ENCODE assay signal across 1 cellular context in the genomic region with DNA sequence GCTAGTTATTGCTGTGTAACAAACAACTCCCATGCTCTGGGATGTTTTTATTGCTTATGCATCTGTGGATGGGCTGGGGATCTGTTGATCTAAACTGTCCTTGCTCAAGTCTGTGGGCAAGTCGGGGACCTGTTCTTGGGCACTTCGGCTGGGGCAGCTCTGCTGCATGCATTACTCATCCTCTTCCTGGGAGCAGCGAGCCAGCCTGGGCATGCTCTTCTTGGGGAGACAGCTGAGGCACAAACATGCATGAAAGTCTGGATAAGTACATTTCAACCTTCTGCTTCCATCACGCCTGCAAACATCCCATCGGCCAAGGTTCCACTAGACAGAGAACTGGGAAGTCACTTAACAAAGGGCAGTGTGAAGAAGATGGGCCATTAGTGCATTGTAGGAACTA.
TF ChIP-seq lines count a peak whose summit lies in the region.

No MANE protein-coding gene starts in this region.

TF ChIP-seq in H1, 55 proteins besides CTCF, POLR2A, EP300 and RAD21 (continued from another document):
- TF ChIP-seq, protein P1, sequence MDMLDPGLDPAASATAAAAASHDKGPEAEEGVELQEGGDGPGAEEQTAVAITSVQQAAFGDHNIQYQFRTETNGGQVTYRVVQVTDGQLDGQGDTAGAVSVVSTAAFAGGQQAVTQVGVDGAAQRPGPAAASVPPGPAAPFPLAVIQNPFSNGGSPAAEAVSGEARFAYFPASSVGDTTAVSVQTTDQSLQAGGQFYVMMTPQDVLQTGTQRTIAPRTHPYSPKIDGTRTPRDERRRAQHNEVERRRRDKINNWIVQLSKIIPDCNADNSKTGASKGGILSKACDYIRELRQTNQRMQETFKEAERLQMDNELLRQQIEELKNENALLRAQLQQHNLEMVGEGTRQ (IDR thresholded peaks at IDR 0.05; ENCODE audit: low read length), result no peak
- TF ChIP-seq CHD2 (IDR thresholded peaks at IDR 0.05; ENCODE audit: low read length), result no peak
